In the genomic region with DNA sequence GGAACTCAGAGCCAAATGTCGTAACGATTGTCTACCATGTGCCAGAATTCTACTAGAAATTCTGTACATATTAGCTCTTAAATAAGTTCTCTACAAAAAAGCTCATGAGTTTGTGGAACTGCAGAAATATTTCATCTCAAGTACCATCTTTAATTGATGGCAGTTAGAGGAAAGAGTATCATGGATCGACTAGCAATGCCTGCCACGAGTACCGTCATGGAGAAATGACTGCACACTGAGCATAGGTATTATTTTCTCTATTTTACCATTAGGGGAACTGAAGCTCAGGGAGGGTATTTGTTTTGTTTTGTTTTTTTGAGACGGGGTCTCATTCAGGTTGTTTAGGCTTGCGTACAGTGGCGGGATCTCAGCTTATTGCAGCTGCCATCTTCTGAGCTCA, we compare ENCODE assay signal across 31 cellular contexts. TPM values are rescaled to one million over a fixed set of nuclear protein-coding genes. Genes with fewer than 3 reads are reported as not detected.
"Had no signal": no experiment of that assay in that cellular context is flagged by ENCODE, and none has a peak within 500 bp of the region (broad histone marks: within the 10 kb centered on the region; RNA-seq: fewer than 3 reads in every experiment).

No MANE protein-coding gene starts in this region.

- H3K9ac ChIP-seq: neural progenitor cell, parathyroid adenoma had no signal

- H3K79me2 ChIP-seq: parathyroid adenoma had no signal

- H3K4me1 Mint-ChIP-seq: endodermal cell had no signal

- H3K4me3 ChIP-seq: colonic mucosa, esophagus muscularis mucosa, heart right ventricle, lower lobe of right lung, neural progenitor cell, right lobe of liver, stomach, thyroid gland had no signal

- H3K36me3 Mint-ChIP-seq: natural killer cell had no signal

- FAIRE-seq: endothelial cell of umbilical vein, small intestine had no signal

- H3K27ac ChIP-seq: colonic mucosa, esophagus muscularis mucosa, heart right ventricle, lower lobe of right lung, neural progenitor cell, parathyroid adenoma, right lobe of liver, stomach, thyroid gland had no signal

- H2AFZ ChIP-seq: neural progenitor cell, parathyroid adenoma had no signal

- H3K27me3 Mint-ChIP-seq: dendritic cell treated with granulocyte-macrophage colony-stimulating factor and Interleukin-4, amounts not matched to agents 40 ng/mL and 50 ng/mL, for 4 days; progenitor cell of endocrine pancreas had no signal

- H3K9me3 Mint-ChIP-seq: dendritic cell treated with granulocyte-macrophage colony-stimulating factor and Interleukin-4, amounts not matched to agents 40 ng/mL and 50 ng/mL, for 4 days; endodermal cell; natural killer cell; neural progenitor cell had no signal

- H3K4me1 ChIP-seq: parathyroid adenoma had no signal

- ATAC-seq: heart right ventricle, left ventricle myocardium superior, lower lobe of right lung, natural killer cell, right lobe of liver had no signal

- H3K27me3 ChIP-seq: colonic mucosa, esophagus muscularis mucosa, heart right ventricle, neural progenitor cell, right lobe of liver, stomach, thyroid gland had no signal

- H3K4me3 Mint-ChIP-seq: dendritic cell treated with granulocyte-macrophage colony-stimulating factor and Interleukin-4, amounts not matched to agents 40 ng/mL and 50 ng/mL, for 4 days; endodermal cell; neural progenitor cell had no signal

- DNase-seq: colonic mucosa; effector CD8-positive, alpha-beta T cell; endodermal cell; foreskin melanocyte; glutamatergic neuron; heart right ventricle; hippocampal formation; islet precursor cell; kidney glomerular epithelial cell; left ventricle myocardium superior; lower lobe of right lung; natural killer cell; small intestine; stimulated activated CD4-positive, alpha-beta T cell treated with anti-CD3 and anti-CD28 coated beads, Interleukin-15, amount 100 ng/mL, for 24 hours; stimulated activated CD4-positive, alpha-beta T cell treated with anti-CD3 and anti-CD28 coated beads, Interleukin-2, amount 100 ng/mL, for 48 hours; stimulated activated naive CD4-positive, alpha-beta T cell; stomach; thyroid gland; trophoblast cell had no signal

- H3K9me3 ChIP-seq: colonic mucosa, esophagus muscularis mucosa, heart right ventricle, lower lobe of right lung, right lobe of liver, stomach, thyroid gland had no signal

- H3K4me2 ChIP-seq: neural progenitor cell had no signal

- H3K36me3 ChIP-seq: colonic mucosa, neural progenitor cell had no signal

- H3K27ac Mint-ChIP-seq: dendritic cell treated with granulocyte-macrophage colony-stimulating factor and Interleukin-4, amounts not matched to agents 40 ng/mL and 50 ng/mL, for 4 days; endodermal cell; neural progenitor cell; progenitor cell of endocrine pancreas had no signal

RNA-seq across cellular contexts. Expression of a gene that starts 39.0 kb away (rescaled TPM):
- total RNA-seq: endodermal cell, endothelial cell of umbilical vein, epithelial cell of proximal tubule, lower lobe of right lung, mononuclear cell, natural killer cell, osteoblast, progenitor cell of endocrine pancreas, temporal lobe, urinary bladder had no signal
